ENCODE assay signal across 1 cellular context in genomic region chr5:43014522-43014921, GRCh38.
TF ChIP-seq lines count a peak whose summit lies in the region.

No MANE protein-coding gene starts in this region.

TF ChIP-seq in GM23338, 12 proteins besides CTCF, POLR2A, EP300 and RAD21 (continued from another document):
- TF ChIP-seq, protein P1, sequence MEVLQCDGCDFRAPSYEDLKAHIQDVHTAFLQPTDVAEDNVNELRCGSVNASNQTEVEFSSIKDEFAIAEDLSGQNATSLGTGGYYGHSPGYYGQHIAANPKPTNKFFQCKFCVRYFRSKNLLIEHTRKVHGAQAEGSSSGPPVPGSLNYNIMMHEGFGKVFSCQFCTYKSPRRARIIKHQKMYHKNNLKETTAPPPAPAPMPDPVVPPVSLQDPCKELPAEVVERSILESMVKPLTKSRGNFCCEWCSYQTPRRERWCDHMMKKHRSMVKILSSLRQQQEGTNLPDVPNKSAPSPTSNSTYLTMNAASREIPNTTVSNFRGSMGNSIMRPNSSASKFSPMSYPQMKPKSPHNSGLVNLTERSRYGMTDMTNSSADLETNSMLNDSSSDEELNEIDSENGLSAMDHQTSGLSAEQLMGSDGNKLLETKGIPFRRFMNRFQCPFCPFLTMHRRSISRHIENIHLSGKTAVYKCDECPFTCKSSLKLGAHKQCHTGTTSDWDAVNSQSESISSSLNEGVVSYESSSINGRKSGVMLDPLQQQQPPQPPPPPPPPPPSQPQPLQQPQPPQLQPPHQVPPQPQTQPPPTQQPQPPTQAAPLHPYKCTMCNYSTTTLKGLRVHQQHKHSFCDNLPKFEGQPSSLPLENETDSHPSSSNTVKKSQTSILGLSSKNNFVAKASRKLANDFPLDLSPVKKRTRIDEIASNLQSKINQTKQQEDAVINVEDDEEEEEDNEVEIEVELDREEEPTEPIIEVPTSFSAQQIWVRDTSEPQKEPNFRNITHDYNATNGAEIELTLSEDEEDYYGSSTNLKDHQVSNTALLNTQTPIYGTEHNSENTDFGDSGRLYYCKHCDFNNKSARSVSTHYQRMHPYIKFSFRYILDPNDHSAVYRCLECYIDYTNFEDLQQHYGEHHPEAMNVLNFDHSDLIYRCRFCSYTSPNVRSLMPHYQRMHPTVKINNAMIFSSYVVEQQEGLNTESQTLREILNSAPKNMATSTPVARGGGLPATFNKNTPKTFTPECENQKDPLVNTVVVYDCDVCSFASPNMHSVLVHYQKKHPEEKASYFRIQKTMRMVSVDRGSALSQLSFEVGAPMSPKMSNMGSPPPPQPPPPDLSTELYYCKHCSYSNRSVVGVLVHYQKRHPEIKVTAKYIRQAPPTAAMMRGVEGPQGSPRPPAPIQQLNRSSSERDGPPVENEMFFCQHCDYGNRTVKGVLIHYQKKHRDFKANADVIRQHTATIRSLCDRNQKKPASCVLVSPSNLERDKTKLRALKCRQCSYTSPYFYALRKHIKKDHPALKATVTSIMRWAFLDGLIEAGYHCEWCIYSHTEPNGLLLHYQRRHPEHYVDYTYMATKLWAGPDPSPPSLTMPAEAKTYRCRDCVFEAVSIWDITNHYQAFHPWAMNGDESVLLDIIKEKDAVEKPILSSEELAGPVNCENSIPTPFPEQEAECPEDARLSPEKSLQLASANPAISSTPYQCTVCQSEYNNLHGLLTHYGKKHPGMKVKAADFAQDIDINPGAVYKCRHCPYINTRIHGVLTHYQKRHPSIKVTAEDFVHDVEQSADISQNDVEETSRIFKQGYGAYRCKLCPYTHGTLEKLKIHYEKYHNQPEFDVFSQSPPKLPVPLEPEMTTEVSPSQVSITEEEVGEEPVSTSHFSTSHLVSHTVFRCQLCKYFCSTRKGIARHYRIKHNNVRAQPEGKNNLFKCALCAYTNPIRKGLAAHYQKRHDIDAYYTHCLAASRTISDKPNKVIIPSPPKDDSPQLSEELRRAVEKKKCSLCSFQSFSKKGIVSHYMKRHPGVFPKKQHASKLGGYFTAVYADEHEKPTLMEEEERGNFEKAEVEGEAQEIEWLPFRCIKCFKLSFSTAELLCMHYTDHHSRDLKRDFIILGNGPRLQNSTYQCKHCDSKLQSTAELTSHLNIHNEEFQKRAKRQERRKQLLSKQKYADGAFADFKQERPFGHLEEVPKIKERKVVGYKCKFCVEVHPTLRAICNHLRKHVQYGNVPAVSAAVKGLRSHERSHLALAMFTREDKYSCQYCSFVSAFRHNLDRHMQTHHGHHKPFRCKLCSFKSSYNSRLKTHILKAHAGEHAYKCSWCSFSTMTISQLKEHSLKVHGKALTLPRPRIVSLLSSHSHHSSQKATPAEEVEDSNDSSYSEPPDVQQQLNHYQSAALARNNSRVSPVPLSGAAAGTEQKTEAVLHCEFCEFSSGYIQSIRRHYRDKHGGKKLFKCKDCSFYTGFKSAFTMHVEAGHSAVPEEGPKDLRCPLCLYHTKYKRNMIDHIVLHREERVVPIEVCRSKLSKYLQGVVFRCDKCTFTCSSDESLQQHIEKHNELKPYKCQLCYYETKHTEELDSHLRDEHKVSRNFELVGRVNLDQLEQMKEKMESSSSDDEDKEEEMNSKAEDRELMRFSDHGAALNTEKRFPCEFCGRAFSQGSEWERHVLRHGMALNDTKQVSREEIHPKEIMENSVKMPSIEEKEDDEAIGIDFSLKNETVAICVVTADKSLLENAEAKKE (CRISPR knock-in tag; IDR thresholded peaks at IDR 0.05): no peak
- no peak for TF ChIP-seq REST (IDR thresholded peaks at IDR 0.05; ENCODE audit: unreplicated experiment)
- TF ChIP-seq ZNF331 (CRISPR knock-in tag; IDR thresholded peaks at IDR 0.05; ENCODE audit: low read depth): no peak
- no peak for TF ChIP-seq JUNB (IDR thresholded peaks at IDR 0.05; ENCODE audit: unreplicated experiment)
- TF ChIP-seq ETS1 (IDR thresholded peaks at IDR 0.05): no peak
- TF ChIP-seq EZH2 (IDR thresholded peaks at IDR 0.05; ENCODE audit: low read depth, unreplicated experiment): no peak
